15 cellular contexts compared by ENCODE assay signal in genomic region chr17:8694766-8695165, GRCh38. TPM values are rescaled to one million over a fixed set of nuclear protein-coding genes. Genes with fewer than 3 reads are reported as not detected.
"Had no signal": no experiment of that assay in that cellular context is flagged by ENCODE, and none has a peak within 500 bp of the region (broad histone marks: within the 10 kb centered on the region; RNA-seq: fewer than 3 reads in every experiment).

No MANE protein-coding gene starts in this region.

RNA-seq across cellular contexts. Expression of gene CCDC42, which starts 49.9 kb away (rescaled TPM):
- total RNA-seq: esophagus squamous epithelium, foreskin keratinocyte, kidney epithelial cell, left colon, left ventricle myocardium superior, mesenteric fat pad, mucosa of descending colon, occipital lobe, psoas muscle, right lobe of liver, suprapubic skin, tibial nerve, ureter had no signal
- polyA plus RNA-seq: foreskin keratinocyte; immature natural killer cell; naive thymus-derived CD8-positive, alpha-beta T cell; psoas muscle had no signal
